1 cellular context compared by ENCODE assay signal in the genomic region with DNA sequence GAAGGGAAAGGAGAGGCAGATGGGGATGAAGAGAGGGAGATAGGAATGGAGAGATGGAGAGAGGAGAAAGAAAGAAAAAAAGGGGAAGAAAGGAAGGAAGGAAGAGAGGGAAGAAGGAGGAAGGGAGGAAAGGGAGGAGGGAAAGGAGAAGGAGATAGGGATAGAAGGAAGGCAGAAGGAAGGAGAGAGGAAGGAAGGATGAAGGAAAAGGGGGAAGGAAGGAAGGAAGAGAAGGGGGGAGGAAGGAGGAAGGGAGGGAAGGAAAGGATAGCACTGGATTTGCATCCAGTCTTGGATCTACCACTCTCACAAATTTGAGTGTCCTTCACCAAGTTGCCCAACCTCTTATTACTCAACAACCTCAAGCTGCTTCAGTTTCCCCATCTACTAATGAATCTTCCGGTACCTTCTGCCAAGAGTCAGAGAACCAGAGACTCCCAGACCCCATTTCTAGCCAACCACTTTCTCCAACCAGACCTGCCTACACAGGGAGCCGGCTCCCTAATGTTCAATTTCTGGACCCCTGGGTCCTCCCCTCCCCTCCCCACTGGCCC.
TF ChIP-seq lines count a peak whose summit lies in the region.

No MANE protein-coding gene starts in this region.

TF ChIP-seq in H1, 55 proteins besides CTCF, POLR2A, EP300 and RAD21 (continued from another document):
- TF ChIP-seq BACH1 (IDR thresholded peaks at IDR 0.05; ENCODE audit: low read length): no peak
- TF ChIP-seq, protein P1, sequence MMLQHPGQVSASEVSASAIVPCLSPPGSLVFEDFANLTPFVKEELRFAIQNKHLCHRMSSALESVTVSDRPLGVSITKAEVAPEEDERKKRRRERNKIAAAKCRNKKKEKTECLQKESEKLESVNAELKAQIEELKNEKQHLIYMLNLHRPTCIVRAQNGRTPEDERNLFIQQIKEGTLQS (IDR thresholded peaks at IDR 0.05; ENCODE audit: insufficient read depth, low read depth, low read length): no peak
- TF ChIP-seq CEBPB (IDR thresholded peaks at IDR 0.05; ENCODE audit: low read depth, low read length): no peak
- TF ChIP-seq CREB1 (IDR thresholded peaks at IDR 0.05): no peak
- TF ChIP-seq JUN (IDR thresholded peaks at IDR 0.05; ENCODE audit: low read depth, low read length): no peak
- TF ChIP-seq EZH2 (IDR thresholded peaks at IDR 0.05; ENCODE audit: low read depth, low read length, severe bottlenecking): no peak
- TF ChIP-seq FOSL1 (IDR thresholded peaks at IDR 0.05; ENCODE audit: insufficient read depth, low read depth, low read length): no peak
- TF ChIP-seq GTF2F1 (IDR thresholded peaks at IDR 0.05; ENCODE audit: borderline replicate concordance, low read depth, low read length): no peak
- TF ChIP-seq BRCA1 (IDR thresholded peaks at IDR 0.05; ENCODE audit: low read depth, low read length): no peak
- no peak for TF ChIP-seq TBP (IDR thresholded peaks at IDR 0.05; ENCODE audit: low read depth, low read length)
- no peak for TF ChIP-seq SAP30 (IDR thresholded peaks at IDR 0.05; ENCODE audit: insufficient read depth, insufficient replicate concordance, low read length)
- TF ChIP-seq GABPA (IDR thresholded peaks at IDR 0.05; ENCODE audit: borderline replicate concordance, insufficient read depth, low read length): no peak
- TF ChIP-seq, protein P2, sequence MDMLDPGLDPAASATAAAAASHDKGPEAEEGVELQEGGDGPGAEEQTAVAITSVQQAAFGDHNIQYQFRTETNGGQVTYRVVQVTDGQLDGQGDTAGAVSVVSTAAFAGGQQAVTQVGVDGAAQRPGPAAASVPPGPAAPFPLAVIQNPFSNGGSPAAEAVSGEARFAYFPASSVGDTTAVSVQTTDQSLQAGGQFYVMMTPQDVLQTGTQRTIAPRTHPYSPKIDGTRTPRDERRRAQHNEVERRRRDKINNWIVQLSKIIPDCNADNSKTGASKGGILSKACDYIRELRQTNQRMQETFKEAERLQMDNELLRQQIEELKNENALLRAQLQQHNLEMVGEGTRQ (IDR thresholded peaks at IDR 0.05; ENCODE audit: low read length): no peak
- TF ChIP-seq NANOG (IDR thresholded peaks at IDR 0.05; ENCODE audit: insufficient read depth, low read depth, low read length, poor library complexity, severe bottlenecking): no peak
- no peak for TF ChIP-seq HDAC6 (IDR thresholded peaks at IDR 0.05; ENCODE audit: low read depth, low read length)
- TF ChIP-seq ASH2L (IDR thresholded peaks at IDR 0.05; ENCODE audit: low read length): no peak
- no peak for TF ChIP-seq KDM1A (IDR thresholded peaks at IDR 0.05; ENCODE audit: borderline replicate concordance, low read length)
- no peak for TF ChIP-seq POLR2AphosphoS5 (IDR thresholded peaks at IDR 0.05; ENCODE audit: low read depth, low read length)
- TF ChIP-seq CHD2 (IDR thresholded peaks at IDR 0.05; ENCODE audit: low read length): no peak
TF ChIP-seq in H1: peak in this region for 0.
